Comparison of ENCODE assay signal across 1 cellular context in the genomic region with DNA sequence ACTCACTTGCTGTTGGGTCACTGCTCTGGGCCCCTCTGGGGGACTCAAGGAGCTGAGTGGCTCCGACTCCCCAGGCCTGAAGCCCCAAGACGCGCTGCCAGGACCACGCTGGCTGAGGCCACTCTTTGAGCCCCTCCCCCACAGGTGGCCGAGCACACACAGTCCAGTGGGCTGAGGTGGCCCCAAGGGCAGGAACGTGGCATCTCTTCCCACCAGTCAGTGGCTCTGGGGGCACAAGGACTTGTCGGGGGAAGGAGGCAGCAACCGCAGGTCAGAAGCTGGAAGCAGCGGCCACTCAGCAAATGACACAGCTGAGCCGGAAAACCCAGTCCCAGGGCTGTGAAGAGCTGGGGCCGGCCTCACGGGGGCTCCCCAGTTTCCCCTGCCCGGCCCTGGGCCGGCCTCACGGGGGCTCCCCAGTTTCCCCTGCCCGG.
A peak's percentile ranks its signal among the peaks of the same experiment; 100 is the strongest.
TF ChIP-seq lines count a peak whose summit lies in the region.

No MANE protein-coding gene starts in this region.

TF ChIP-seq in HepG2, 621 proteins besides CTCF, POLR2A, EP300 and RAD21 (continued from another document and continues in another):
- TF ChIP-seq, protein P1, sequence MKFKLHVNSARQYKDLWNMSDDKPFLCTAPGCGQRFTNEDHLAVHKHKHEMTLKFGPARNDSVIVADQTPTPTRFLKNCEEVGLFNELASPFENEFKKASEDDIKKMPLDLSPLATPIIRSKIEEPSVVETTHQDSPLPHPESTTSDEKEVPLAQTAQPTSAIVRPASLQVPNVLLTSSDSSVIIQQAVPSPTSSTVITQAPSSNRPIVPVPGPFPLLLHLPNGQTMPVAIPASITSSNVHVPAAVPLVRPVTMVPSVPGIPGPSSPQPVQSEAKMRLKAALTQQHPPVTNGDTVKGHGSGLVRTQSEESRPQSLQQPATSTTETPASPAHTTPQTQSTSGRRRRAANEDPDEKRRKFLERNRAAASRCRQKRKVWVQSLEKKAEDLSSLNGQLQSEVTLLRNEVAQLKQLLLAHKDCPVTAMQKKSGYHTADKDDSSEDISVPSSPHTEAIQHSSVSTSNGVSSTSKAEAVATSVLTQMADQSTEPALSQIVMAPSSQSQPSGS (CRISPR knock-in tag; IDR thresholded peaks at IDR 0.05): no peak
- TF ChIP-seq TOPORS (CRISPR knock-in tag; IDR thresholded peaks at IDR 0.05) (no peak), KLF11 (CRISPR knock-in tag; IDR thresholded peaks at IDR 0.05) (no peak), MED1 (CRISPR knock-in tag; IDR thresholded peaks at IDR 0.05) (no peak), TARDBP (CRISPR knock-in tag; IDR thresholded peaks at IDR 0.05) (no peak), AGO1 (IDR thresholded peaks at IDR 0.05; ENCODE audit: low read depth, low read length, poor library complexity, severe bottlenecking) (peak; percentile 90), ZNF615 (CRISPR knock-in tag; IDR thresholded peaks at IDR 0.05; ENCODE audit: borderline replicate concordance) (no peak), KLF12 (CRISPR knock-in tag; IDR thresholded peaks at IDR 0.05; ENCODE audit: borderline replicate concordance) (no peak), SIX1 (CRISPR knock-in tag; IDR thresholded peaks at IDR 0.05; ENCODE audit: borderline replicate concordance) (no peak), YEATS4 (CRISPR knock-in tag; IDR thresholded peaks at IDR 0.05; ENCODE audit: borderline replicate concordance) (no peak), ZNF552 (CRISPR knock-in tag; IDR thresholded peaks at IDR 0.05; ENCODE audit: borderline replicate concordance) (no peak), NONO (IDR thresholded peaks at IDR 0.05) (no peak), NONO (CRISPR knock-in tag; conservative IDR thresholded peaks at IDR 0.05) (no peak), ZBTB42 (CRISPR knock-in tag; IDR thresholded peaks at IDR 0.05) (no peak), HNRNPK (IDR thresholded peaks at IDR 0.05; ENCODE audit: low read depth, low read length, poor library complexity, severe bottlenecking) (peak; percentile 98), NR2F6 (IDR thresholded peaks at IDR 0.05) (peak; percentile 11; the same call in 1 of the 2 replicates), NR2F6 (CRISPR knock-in tag; IDR thresholded peaks at IDR 0.05) (no peak), HIVEP1 (CRISPR knock-in tag; IDR thresholded peaks at IDR 0.05) (no peak)
- TF ChIP-seq, protein P2, sequence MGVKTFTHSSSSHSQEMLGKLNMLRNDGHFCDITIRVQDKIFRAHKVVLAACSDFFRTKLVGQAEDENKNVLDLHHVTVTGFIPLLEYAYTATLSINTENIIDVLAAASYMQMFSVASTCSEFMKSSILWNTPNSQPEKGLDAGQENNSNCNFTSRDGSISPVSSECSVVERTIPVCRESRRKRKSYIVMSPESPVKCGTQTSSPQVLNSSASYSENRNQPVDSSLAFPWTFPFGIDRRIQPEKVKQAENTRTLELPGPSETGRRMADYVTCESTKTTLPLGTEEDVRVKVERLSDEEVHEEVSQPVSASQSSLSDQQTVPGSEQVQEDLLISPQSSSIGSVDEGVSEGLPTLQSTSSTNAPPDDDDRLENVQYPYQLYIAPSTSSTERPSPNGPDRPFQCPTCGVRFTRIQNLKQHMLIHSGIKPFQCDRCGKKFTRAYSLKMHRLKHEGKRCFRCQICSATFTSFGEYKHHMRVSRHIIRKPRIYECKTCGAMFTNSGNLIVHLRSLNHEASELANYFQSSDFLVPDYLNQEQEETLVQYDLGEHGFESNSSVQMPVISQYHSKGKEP (CRISPR knock-in tag; IDR thresholded peaks at IDR 0.05): no peak
- TF ChIP-seq, protein P3, sequence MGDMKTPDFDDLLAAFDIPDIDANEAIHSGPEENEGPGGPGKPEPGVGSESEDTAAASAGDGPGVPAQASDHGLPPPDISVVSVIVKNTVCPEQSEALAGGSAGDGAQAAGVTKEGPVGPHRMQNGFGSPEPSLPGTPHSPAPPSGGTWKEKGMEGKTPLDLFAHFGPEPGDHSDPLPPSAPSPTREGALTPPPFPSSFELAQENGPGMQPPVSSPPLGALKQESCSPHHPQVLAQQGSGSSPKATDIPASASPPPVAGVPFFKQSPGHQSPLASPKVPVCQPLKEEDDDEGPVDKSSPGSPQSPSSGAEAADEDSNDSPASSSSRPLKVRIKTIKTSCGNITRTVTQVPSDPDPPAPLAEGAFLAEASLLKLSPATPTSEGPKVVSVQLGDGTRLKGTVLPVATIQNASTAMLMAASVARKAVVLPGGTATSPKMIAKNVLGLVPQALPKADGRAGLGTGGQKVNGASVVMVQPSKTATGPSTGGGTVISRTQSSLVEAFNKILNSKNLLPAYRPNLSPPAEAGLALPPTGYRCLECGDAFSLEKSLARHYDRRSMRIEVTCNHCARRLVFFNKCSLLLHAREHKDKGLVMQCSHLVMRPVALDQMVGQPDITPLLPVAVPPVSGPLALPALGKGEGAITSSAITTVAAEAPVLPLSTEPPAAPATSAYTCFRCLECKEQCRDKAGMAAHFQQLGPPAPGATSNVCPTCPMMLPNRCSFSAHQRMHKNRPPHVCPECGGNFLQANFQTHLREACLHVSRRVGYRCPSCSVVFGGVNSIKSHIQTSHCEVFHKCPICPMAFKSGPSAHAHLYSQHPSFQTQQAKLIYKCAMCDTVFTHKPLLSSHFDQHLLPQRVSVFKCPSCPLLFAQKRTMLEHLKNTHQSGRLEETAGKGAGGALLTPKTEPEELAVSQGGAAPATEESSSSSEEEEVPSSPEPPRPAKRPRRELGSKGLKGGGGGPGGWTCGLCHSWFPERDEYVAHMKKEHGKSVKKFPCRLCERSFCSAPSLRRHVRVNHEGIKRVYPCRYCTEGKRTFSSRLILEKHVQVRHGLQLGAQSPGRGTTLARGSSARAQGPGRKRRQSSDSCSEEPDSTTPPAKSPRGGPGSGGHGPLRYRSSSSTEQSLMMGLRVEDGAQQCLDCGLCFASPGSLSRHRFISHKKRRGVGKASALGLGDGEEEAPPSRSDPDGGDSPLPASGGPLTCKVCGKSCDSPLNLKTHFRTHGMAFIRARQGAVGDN (CRISPR knock-in tag; IDR thresholded peaks at IDR 0.05): peak; percentile 83
- TF ChIP-seq, protein P4, sequence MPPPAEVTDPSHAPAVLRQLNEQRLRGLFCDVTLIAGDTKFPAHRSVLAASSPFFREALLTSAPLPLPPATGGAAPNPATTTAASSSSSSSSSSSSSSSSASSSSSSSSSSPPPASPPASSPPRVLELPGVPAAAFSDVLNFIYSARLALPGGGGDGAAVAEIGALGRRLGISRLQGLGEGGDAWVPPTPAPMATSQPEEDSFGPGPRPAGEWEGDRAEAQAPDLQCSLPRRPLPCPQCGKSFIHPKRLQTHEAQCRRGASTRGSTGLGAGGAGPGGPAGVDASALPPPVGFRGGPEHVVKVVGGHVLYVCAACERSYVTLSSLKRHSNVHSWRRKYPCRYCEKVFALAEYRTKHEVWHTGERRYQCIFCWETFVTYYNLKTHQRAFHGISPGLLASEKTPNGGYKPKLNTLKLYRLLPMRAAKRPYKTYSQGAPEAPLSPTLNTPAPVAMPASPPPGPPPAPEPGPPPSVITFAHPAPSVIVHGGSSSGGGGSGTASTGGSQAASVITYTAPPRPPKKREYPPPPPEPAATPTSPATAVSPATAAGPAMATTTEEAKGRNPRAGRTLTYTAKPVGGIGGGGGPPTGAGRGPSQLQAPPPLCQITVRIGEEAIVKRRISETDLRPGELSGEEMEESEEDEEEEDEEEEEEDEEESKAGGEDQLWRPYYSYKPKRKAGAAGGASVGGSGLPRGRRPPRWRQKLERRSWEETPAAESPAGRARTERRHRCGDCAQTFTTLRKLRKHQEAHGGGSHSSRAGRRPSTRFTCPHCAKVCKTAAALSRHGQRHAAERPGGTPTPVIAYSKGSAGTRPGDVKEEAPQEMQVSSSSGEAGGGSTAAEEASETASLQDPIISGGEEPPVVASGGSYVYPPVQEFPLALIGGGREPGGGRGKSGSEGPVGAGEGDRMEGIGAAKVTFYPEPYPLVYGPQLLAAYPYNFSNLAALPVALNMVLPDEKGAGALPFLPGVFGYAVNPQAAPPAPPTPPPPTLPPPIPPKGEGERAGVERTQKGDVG (CRISPR knock-in tag; IDR thresholded peaks at IDR 0.05; ENCODE audit: borderline replicate concordance): no peak
- TF ChIP-seq, protein P5, sequence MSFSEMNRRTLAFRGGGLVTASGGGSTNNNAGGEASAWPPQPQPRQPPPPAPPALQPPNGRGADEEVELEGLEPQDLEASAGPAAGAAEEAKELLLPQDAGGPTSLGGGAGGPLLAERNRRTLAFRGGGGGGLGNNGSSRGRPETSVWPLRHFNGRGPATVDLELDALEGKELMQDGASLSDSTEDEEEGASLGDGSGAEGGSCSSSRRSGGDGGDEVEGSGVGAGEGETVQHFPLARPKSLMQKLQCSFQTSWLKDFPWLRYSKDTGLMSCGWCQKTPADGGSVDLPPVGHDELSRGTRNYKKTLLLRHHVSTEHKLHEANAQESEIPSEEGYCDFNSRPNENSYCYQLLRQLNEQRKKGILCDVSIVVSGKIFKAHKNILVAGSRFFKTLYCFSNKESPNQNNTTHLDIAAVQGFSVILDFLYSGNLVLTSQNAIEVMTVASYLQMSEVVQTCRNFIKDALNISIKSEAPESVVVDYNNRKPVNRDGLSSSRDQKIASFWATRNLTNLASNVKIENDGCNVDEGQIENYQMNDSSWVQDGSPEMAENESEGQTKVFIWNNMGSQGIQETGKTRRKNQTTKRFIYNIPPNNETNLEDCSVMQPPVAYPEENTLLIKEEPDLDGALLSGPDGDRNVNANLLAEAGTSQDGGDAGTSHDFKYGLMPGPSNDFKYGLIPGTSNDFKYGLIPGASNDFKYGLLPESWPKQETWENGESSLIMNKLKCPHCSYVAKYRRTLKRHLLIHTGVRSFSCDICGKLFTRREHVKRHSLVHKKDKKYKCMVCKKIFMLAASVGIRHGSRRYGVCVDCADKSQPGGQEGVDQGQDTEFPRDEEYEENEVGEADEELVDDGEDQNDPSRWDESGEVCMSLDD (CRISPR knock-in tag; IDR thresholded peaks at IDR 0.05; ENCODE audit: borderline replicate concordance): no peak; the same call in 1 of the 2 replicates
- TF ChIP-seq, protein P6, sequence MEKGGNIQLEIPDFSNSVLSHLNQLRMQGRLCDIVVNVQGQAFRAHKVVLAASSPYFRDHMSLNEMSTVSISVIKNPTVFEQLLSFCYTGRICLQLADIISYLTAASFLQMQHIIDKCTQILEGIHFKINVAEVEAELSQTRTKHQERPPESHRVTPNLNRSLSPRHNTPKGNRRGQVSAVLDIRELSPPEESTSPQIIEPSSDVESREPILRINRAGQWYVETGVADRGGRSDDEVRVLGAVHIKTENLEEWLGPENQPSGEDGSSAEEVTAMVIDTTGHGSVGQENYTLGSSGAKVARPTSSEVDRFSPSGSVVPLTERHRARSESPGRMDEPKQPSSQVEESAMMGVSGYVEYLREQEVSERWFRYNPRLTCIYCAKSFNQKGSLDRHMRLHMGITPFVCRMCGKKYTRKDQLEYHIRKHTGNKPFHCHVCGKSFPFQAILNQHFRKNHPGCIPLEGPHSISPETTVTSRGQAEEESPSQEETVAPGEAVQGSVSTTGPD (CRISPR knock-in tag; IDR thresholded peaks at IDR 0.05): no peak
- TF ChIP-seq, protein P7, sequence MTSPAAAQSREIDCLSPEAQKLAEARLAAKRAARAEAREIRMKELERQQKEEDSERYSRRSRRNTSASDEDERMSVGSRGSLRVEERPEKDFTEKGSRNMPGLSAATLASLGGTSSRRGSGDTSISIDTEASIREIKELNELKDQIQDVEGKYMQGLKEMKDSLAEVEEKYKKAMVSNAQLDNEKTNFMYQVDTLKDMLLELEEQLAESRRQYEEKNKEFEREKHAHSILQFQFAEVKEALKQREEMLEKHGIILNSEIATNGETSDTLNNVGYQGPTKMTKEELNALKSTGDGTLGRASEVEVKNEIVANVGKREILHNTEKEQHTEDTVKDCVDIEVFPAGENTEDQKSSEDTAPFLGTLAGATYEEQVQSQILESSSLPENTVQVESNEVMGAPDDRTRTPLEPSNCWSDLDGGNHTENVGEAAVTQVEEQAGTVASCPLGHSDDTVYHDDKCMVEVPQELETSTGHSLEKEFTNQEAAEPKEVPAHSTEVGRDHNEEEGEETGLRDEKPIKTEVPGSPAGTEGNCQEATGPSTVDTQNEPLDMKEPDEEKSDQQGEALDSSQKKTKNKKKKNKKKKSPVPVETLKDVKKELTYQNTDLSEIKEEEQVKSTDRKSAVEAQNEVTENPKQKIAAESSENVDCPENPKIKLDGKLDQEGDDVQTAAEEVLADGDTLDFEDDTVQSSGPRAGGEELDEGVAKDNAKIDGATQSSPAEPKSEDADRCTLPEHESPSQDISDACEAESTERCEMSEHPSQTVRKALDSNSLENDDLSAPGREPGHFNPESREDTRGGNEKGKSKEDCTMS (CRISPR knock-in tag; conservative IDR thresholded peaks at IDR 0.05): no peak
- TF ChIP-seq, protein P8, sequence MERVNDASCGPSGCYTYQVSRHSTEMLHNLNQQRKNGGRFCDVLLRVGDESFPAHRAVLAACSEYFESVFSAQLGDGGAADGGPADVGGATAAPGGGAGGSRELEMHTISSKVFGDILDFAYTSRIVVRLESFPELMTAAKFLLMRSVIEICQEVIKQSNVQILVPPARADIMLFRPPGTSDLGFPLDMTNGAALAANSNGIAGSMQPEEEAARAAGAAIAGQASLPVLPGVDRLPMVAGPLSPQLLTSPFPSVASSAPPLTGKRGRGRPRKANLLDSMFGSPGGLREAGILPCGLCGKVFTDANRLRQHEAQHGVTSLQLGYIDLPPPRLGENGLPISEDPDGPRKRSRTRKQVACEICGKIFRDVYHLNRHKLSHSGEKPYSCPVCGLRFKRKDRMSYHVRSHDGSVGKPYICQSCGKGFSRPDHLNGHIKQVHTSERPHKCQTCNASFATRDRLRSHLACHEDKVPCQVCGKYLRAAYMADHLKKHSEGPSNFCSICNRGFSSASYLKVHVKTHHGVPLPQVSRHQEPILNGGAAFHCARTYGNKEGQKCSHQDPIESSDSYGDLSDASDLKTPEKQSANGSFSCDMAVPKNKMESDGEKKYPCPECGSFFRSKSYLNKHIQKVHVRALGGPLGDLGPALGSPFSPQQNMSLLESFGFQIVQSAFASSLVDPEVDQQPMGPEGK (CRISPR knock-in tag; IDR thresholded peaks at IDR 0.05): peak; percentile 65; the same call in 1 of the 2 replicates
- TF ChIP-seq, protein P9, sequence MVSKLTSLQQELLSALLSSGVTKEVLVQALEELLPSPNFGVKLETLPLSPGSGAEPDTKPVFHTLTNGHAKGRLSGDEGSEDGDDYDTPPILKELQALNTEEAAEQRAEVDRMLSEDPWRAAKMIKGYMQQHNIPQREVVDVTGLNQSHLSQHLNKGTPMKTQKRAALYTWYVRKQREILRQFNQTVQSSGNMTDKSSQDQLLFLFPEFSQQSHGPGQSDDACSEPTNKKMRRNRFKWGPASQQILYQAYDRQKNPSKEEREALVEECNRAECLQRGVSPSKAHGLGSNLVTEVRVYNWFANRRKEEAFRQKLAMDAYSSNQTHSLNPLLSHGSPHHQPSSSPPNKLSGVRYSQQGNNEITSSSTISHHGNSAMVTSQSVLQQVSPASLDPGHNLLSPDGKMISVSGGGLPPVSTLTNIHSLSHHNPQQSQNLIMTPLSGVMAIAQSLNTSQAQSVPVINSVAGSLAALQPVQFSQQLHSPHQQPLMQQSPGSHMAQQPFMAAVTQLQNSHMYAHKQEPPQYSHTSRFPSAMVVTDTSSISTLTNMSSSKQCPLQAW (CRISPR knock-in tag; IDR thresholded peaks at IDR 0.05): no peak
- TF ChIP-seq, protein P10, sequence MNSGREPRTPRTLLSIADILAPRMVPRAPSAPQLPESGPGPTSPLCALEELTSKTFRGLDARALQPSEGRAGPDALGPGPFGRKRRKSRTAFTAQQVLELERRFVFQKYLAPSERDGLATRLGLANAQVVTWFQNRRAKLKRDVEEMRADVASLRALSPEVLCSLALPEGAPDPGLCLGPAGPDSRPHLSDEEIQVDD (CRISPR knock-in tag; IDR thresholded peaks at IDR 0.05; ENCODE audit: borderline replicate concordance): peak; percentile 8; the same call in 1 of the 2 replicates
- TF ChIP-seq, protein P11, sequence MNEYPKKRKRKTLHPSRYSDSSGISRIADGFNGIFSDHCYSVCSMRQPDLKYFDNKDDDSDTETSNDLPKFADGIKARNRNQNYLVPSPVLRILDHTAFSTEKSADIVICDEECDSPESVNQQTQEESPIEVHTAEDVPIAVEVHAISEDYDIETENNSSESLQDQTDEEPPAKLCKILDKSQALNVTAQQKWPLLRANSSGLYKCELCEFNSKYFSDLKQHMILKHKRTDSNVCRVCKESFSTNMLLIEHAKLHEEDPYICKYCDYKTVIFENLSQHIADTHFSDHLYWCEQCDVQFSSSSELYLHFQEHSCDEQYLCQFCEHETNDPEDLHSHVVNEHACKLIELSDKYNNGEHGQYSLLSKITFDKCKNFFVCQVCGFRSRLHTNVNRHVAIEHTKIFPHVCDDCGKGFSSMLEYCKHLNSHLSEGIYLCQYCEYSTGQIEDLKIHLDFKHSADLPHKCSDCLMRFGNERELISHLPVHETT (CRISPR knock-in tag; conservative IDR thresholded peaks at IDR 0.05): no peak
